In the genomic region with DNA sequence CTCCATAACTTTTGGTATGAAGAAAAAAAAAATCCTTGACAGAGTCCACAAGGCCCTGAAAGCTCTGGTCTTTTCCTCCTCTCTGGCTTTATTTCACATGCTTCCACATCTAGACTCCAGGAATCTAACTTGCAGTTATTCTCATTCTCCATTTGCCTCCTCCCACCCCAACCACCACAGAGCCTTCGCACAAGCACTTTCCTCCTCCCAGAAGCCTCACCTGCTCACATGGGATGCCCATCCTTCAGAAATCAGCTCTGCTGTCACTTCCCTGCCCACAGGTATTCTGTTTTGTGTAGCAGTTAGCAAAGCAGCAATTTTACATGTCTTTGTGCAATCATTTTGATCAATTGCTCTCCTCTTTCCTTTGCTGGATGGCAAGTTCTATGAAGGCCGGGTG, we compare ENCODE assay signal across 19 cellular contexts.
DNase-seq lines count a peak whose midpoint lies in the region; ATAC-seq and TF ChIP-seq lines count a peak whose summit lies in the region.
"Had no signal": no experiment of that assay in that cellular context is flagged by ENCODE, and none has a peak within 500 bp of the region (broad histone marks: within the 10 kb centered on the region; RNA-seq: fewer than 3 reads in every experiment).

No MANE protein-coding gene starts in this region.

- no peak for DNase-seq in activated naive CD8-positive, alpha-beta T cell treated with anti-CD3 and anti-CD28 coated beads, Interleukin-2, amount 50 U/mL, for 24 hours
- DNase-seq in mesenchymal stem cell (no peak), trophoblast cell (no peak), ureter (ENCODE audit: low spot score) (no peak), MM.1S (no peak), cerebellum (ENCODE audit: low spot score) (no peak)
- DNase-seq: AML-193; Caco-2; Calu3; CD4-positive, alpha-beta T cell; CD8-positive, alpha-beta T cell; DMS79 treated with DMSO at 0.1 percent for 48 hours; GF-D8 had no signal

- H2BK12ac ChIP-seq in mesenchymal stem cell (ENCODE audit: low read length in 2 of 2) (peak overlapping the region in 1 of 2 experiments; percentile 24), trophoblast cell (ENCODE audit: low read length) (peak overlapping the region; percentile 83)

- no peak overlapping the region for H4K91ac ChIP-seq in mesenchymal stem cell (ENCODE audit: low read length)
- H4K91ac ChIP-seq in trophoblast cell (ENCODE audit: low read depth, low read length) = no peak overlapping the region

- no peaks in the 10 kb centered on the region for H3K27me3 Mint-ChIP-seq in activated naive CD8-positive, alpha-beta T cell
- H3K27me3 Mint-ChIP-seq in activated naive CD8-positive, alpha-beta T cell treated with anti-CD3 and anti-CD28 coated beads, Interleukin-2, amount 50 U/mL, for 24 hours = peaks cover 2% of the 10 kb centered on the region
- H3K27me3 Mint-ChIP-seq: B cell had no signal

- WGBS in mesenchymal stem cell = 91% methylated on average over 2 of the region's 2 CpGs
- WGBS in trophoblast cell (ENCODE audit: extremely low coverage, insufficient coverage, insufficient read length) = no CpG with 5 or more reads among the region's 2 CpGs

- no peak overlapping the region for H4K12ac ChIP-seq in trophoblast cell (ENCODE audit: low read depth, low read length)

- H3K14ac ChIP-seq in mesenchymal stem cell (ENCODE audit: low read length in 2 of 2) (no peak overlapping the region), trophoblast cell (ENCODE audit: low read length) (no peak overlapping the region)

- H3K27ac ChIP-seq in mesenchymal stem cell (ENCODE audit: low read length, poor library complexity, severe bottlenecking) (no peak overlapping the region), trophoblast cell (ENCODE audit: low read depth, low read length) (no peak overlapping the region), MM.1S (ENCODE audit: low read length) (no peak overlapping the region)
- H3K27ac ChIP-seq: 22Rv1; A549; BLaER1 treated with 17β-estradiol and CSF1 and Interleukin-3, amounts not matched to agents 10 nM and 100 nM; C4-2B had no signal

- H3F3A ChIP-seq in MM.1S (ENCODE audit: insufficient read depth, low read length) = no peaks in the 10 kb centered on the region

- no peak overlapping the region for H3K18ac ChIP-seq in mesenchymal stem cell (ENCODE audit: low read depth in 1 of 2, low read length in 2 of 2)
- no peak overlapping the region for H3K18ac ChIP-seq in trophoblast cell (ENCODE audit: low read length)

- no peak overlapping the region for H2BK5ac ChIP-seq in mesenchymal stem cell (ENCODE audit: low read depth, low read length, poor library complexity, severe bottlenecking)
- H2BK5ac ChIP-seq in trophoblast cell (ENCODE audit: low read depth, low read length, poor library complexity) = no peak overlapping the region

- H3K79me1 ChIP-seq in mesenchymal stem cell (replicated peaks; ENCODE audit: low read length, poor library complexity, severe bottlenecking) (peaks cover 3% of the 10 kb centered on the region), trophoblast cell (ENCODE audit: low read length) (no peaks in the 10 kb centered on the region)

- peak overlapping the region; percentile 41 for H3K27ac Mint-ChIP-seq in activated naive CD8-positive, alpha-beta T cell
- H3K27ac Mint-ChIP-seq in activated naive CD8-positive, alpha-beta T cell treated with anti-CD3 and anti-CD28 coated beads, Interleukin-2, amount 50 U/mL, for 24 hours = no peak overlapping the region
- H3K27ac Mint-ChIP-seq: B cell; CD4-positive, alpha-beta T cell; CD8-positive, alpha-beta T cell had no signal

- H3K9me2 ChIP-seq in MM.1S (replicated peaks; ENCODE audit: insufficient read depth, low read length) = no peaks in the 10 kb centered on the region

- H4K20me1 ChIP-seq in MM.1S (ENCODE audit: insufficient read depth, low read length) = no peaks in the 10 kb centered on the region

- H3K4me1 Mint-ChIP-seq in activated naive CD8-positive, alpha-beta T cell (ENCODE audit: low read depth) = peaks cover 34% of the 10 kb centered on the region
- peaks cover 37% of the 10 kb centered on the region for H3K4me1 Mint-ChIP-seq in activated naive CD8-positive, alpha-beta T cell treated with anti-CD3 and anti-CD28 coated beads, Interleukin-2, amount 50 U/mL, for 24 hours

- no peaks in the 10 kb centered on the region for H3K27me3 ChIP-seq in mesenchymal stem cell (ENCODE audit: control insufficient read depth in 1 of 2, insufficient read depth in 1 of 2, low read length in 2 of 2)
- H3K27me3 ChIP-seq in trophoblast cell (ENCODE audit: insufficient read depth, low read length) = no peaks in the 10 kb centered on the region
- H3K27me3 ChIP-seq in MM.1S (replicated peaks; ENCODE audit: insufficient read depth, low read length) = no peaks in the 10 kb centered on the region
- H3K27me3 ChIP-seq: BLaER1 treated with 17β-estradiol and CSF1 and Interleukin-3, amounts not matched to agents 10 nM and 100 nM had no signal

- H3K4me3 ChIP-seq in mesenchymal stem cell (ENCODE audit: insufficient read depth in 1 of 2, low read depth in 1 of 2, low read length in 2 of 2) = no peak overlapping the region
- no peak overlapping the region for H3K4me3 ChIP-seq in trophoblast cell (ENCODE audit: low read depth, low read length)
- no peak overlapping the region for H3K4me3 ChIP-seq in MM.1S (ENCODE audit: low read length)
- H3K4me3 ChIP-seq: A549; BLaER1 treated with 17β-estradiol and CSF1 and Interleukin-3, amounts not matched to agents 10 nM and 100 nM had no signal

- H3K79me2 ChIP-seq in trophoblast cell (ENCODE audit: control insufficient read depth, insufficient read depth, low read length, poor library complexity) = no peaks in the 10 kb centered on the region
- no peaks in the 10 kb centered on the region for H3K79me2 ChIP-seq in MM.1S (ENCODE audit: low read length)

- ATAC-seq in activated naive CD8-positive, alpha-beta T cell treated with anti-CD3 and anti-CD28 coated beads, Interleukin-2, amount 50 U/mL, for 24 hours = no peak
- ATAC-seq: A549; CD8-positive, alpha-beta T cell had no signal

- no peak overlapping the region for H3K9ac ChIP-seq in mesenchymal stem cell (ENCODE audit: low read length)
- no peak overlapping the region for H3K9ac ChIP-seq in trophoblast cell (ENCODE audit: low read length)
- no peak overlapping the region for H3K9ac ChIP-seq in MM.1S (ENCODE audit: low read length)
- H3K9ac ChIP-seq: BLaER1 treated with 17β-estradiol and CSF1 and Interleukin-3, amounts not matched to agents 10 nM and 100 nM had no signal

- H2BK120ac ChIP-seq in mesenchymal stem cell (ENCODE audit: low read depth, low read length) = no peak overlapping the region
- H2BK120ac ChIP-seq in trophoblast cell (ENCODE audit: insufficient read depth, low read length, poor library complexity) = no peak overlapping the region

- H2AK5ac ChIP-seq in mesenchymal stem cell (ENCODE audit: low read length, severe bottlenecking) (no peak overlapping the region), trophoblast cell (ENCODE audit: low read length) (no peak overlapping the region)

- no peaks in the 10 kb centered on the region for H3K36me3 ChIP-seq in mesenchymal stem cell (ENCODE audit: control insufficient read depth in 1 of 2, insufficient read depth in 2 of 2, low read depth in 1 of 2, low read length in 2 of 2)
- H3K36me3 ChIP-seq in trophoblast cell (ENCODE audit: control insufficient read depth in 1 of 2, insufficient read depth in 2 of 2, low read length in 2 of 2) = peaks cover 1 to 2% of the 10 kb centered on the region in 2 experiments
- no peaks in the 10 kb centered on the region for H3K36me3 ChIP-seq in MM.1S (replicated peaks; ENCODE audit: insufficient read depth, low read length)
- H3K36me3 ChIP-seq: BLaER1 treated with 17β-estradiol and CSF1 and Interleukin-3, amounts not matched to agents 10 nM and 100 nM had no signal

- H4K8ac ChIP-seq in mesenchymal stem cell (ENCODE audit: low read length) (peak overlapping the region; percentile 42), trophoblast cell (ENCODE audit: low read depth, low read length) (no peak overlapping the region)

- H3K4ac ChIP-seq in mesenchymal stem cell (ENCODE audit: low read depth in 1 of 2, low read length in 2 of 2) (no peak overlapping the region), trophoblast cell (ENCODE audit: low read depth, low read length) (no peak overlapping the region)

- no peak overlapping the region for H3K4me2 ChIP-seq in mesenchymal stem cell (ENCODE audit: low read length, poor library complexity, severe bottlenecking)
- H3K4me2 ChIP-seq in trophoblast cell (ENCODE audit: low read length) = no peak overlapping the region
- no peak overlapping the region for H3K4me2 ChIP-seq in MM.1S (ENCODE audit: low read depth, low read length)
- H3K4me2 ChIP-seq: A549; BLaER1 treated with 17β-estradiol and CSF1 and Interleukin-3, amounts not matched to agents 10 nM and 100 nM had no signal

- no peaks in the 10 kb centered on the region for H3K4me1 ChIP-seq in mesenchymal stem cell (ENCODE audit: control insufficient read depth, insufficient read depth, low read depth, low read length)
- H3K4me1 ChIP-seq in trophoblast cell (ENCODE audit: control insufficient read depth in 1 of 2, insufficient read depth in 2 of 2, low read length in 2 of 2) = peaks cover 0 to 2% of the 10 kb centered on the region in 2 experiments
- peaks cover 11% of the 10 kb centered on the region for H3K4me1 ChIP-seq in MM.1S (ENCODE audit: low read length)

- no peak for TF ChIP-seq CTCF in MM.1S (IDR thresholded peaks at IDR 0.05; ENCODE audit: low read length)

- no peak overlapping the region for H2AFZ ChIP-seq in mesenchymal stem cell (ENCODE audit: low read depth, low read length)
- no peak overlapping the region for H2AFZ ChIP-seq in trophoblast cell (ENCODE audit: insufficient read depth, low read length, poor library complexity)
- no peak overlapping the region for H2AFZ ChIP-seq in MM.1S (ENCODE audit: low read length)

- no peak overlapping the region for H3K4me3 Mint-ChIP-seq in activated naive CD8-positive, alpha-beta T cell
- H3K4me3 Mint-ChIP-seq in activated naive CD8-positive, alpha-beta T cell treated with anti-CD3 and anti-CD28 coated beads, Interleukin-2, amount 50 U/mL, for 24 hours = no peak overlapping the region
- H3K4me3 Mint-ChIP-seq: B cell; CD4-positive, alpha-beta T cell; CD8-positive, alpha-beta T cell had no signal

- H3K9me3 ChIP-seq in mesenchymal stem cell (ENCODE audit: control insufficient read depth, low read length) (no peaks in the 10 kb centered on the region), trophoblast cell (ENCODE audit: insufficient read depth, low read depth, low read length) (no peaks in the 10 kb centered on the region), MM.1S (replicated peaks; ENCODE audit: insufficient read depth, low read length) (no peaks in the 10 kb centered on the region)
- H3K9me3 ChIP-seq: A549 had no signal

- H3K9me3 Mint-ChIP-seq in activated naive CD8-positive, alpha-beta T cell (ENCODE audit: low read depth) = no peaks in the 10 kb centered on the region
- H3K9me3 Mint-ChIP-seq in activated naive CD8-positive, alpha-beta T cell treated with anti-CD3 and anti-CD28 coated beads, Interleukin-2, amount 50 U/mL, for 24 hours = peaks cover 5% of the 10 kb centered on the region
- H3K9me3 Mint-ChIP-seq: CD4-positive, alpha-beta T cell had no signal

- no peak overlapping the region for H2BK15ac ChIP-seq in mesenchymal stem cell (ENCODE audit: low read depth, poor library complexity, severe bottlenecking)

- H3K23ac ChIP-seq in mesenchymal stem cell (ENCODE audit: low read length in 2 of 2) (no peak overlapping the region), trophoblast cell (ENCODE audit: low read length) (no peak overlapping the region)

- H3K36me3 Mint-ChIP-seq in activated naive CD8-positive, alpha-beta T cell = peaks cover 5% of the 10 kb centered on the region
- H3K36me3 Mint-ChIP-seq in activated naive CD8-positive, alpha-beta T cell treated with anti-CD3 and anti-CD28 coated beads, Interleukin-2, amount 50 U/mL, for 24 hours (ENCODE audit: low read depth) = no peaks in the 10 kb centered on the region
- H3K36me3 Mint-ChIP-seq: CD8-positive, alpha-beta T cell had no signal
